26 cellular contexts compared by ENCODE assay signal in genomic region chr14:39055786-39056474, GRCh38. TPM values are rescaled to one million over a fixed set of nuclear protein-coding genes. Genes with fewer than 3 reads are reported as not detected.
A peak's percentile ranks its signal among the peaks of the same experiment; 100 is the strongest.
DNase-seq lines count a peak whose midpoint lies in the region; ATAC-seq, FAIRE-seq and TF ChIP-seq lines count a peak whose summit lies in the region.
"Had no signal": no experiment of that assay in that cellular context is flagged by ENCODE, and none has a peak within 500 bp of the region (broad histone marks: within the 10 kb centered on the region; RNA-seq: fewer than 3 reads in every experiment).

No MANE protein-coding gene starts in this region.

- BruUV-seq in GM12878 (replicated peaks; lab: Mats Ljungman, UMichigan), result no TSS peak

- peak in 2 of 3 experiments; percentile 3 to 13 for DNase-seq in NCI-H1417 (lab: John Stamatoyannopoulos, UW)
- no peak for DNase-seq in NCI-H1417 treated with DMSO at 0.1 percent for 48 hours (lab: John Stamatoyannopoulos, UW)
- peak; percentile 14 for DNase-seq in HT1080 (ENCODE audit: low read depth)
- no peak for DNase-seq in GM12878 (ENCODE audit: low read depth, low spot score)
- peak; percentile 36 for DNase-seq in mesendoderm
- DNase-seq in NCI-H748 treated with DMSO at 0.1 percent for 48 hours (lab: John Stamatoyannopoulos, UW), result no peak
- no peak for DNase-seq in Right ventricle myocardium inferior (ENCODE audit: missing footprints)
- no peak for DNase-seq in natural killer cell
- DNase-seq: activated B cell treated with CpG ODN at 0.5 μM for 24 hours; activated CD4-positive, alpha-beta T cell treated with anti-CD3 and anti-CD28 coated beads, Interleukin-2, amount 50 U/mL, for 4 hours; activated naive CD8-positive, alpha-beta T cell treated with anti-CD3 and anti-CD28 coated beads for 36 hours; COR-L47; EL; head of caudate nucleus; left cardiac atrium; mesenchymal stem cell; NCI-H1092; NCI-H2029; NCI-H2227 treated with DMSO at 0.1 percent for 48 hours; NCI-H774; nucleus accumbens; PC-3; SHP77 treated with DMSO at 0.1 percent for 48 hours; transverse colon had no signal

- no peak for TF ChIP-seq EP300 in GM12878 (IDR thresholded peaks at IDR 0.05; ENCODE audit: borderline replicate concordance in 1 of 2, control insufficient read depth in 1 of 2, low read depth in 2 of 2, low read length in 2 of 2)

- peaks cover 34% of the 10 kb centered on the region for H3K36me3 Mint-ChIP-seq in natural killer cell

- peaks cover 4 to 44% of the 10 kb centered on the region in 2 experiments for H3K36me3 ChIP-seq in GM12878 (ENCODE audit: control insufficient read depth in 2 of 2, insufficient read depth in 2 of 2, low read length in 1 of 2)
- H3K36me3 ChIP-seq in mesendoderm (ENCODE audit: control insufficient read depth, insufficient read depth, low read length), result peaks cover 12% of the 10 kb centered on the region

- no peak overlapping the region for H3K27ac Mint-ChIP-seq in natural killer cell
- H3K27ac Mint-ChIP-seq: activated B cell treated with CpG ODN at 0.5 μM for 24 hours; activated naive CD8-positive, alpha-beta T cell treated with anti-CD3 and anti-CD28 coated beads for 36 hours had no signal

- no peak overlapping the region for H2AK5ac ChIP-seq in mesendoderm (ENCODE audit: low read length)

- no peak overlapping the region for H3K4me2 ChIP-seq in GM12878 (ENCODE audit: control insufficient read depth, insufficient read depth)
- no peak overlapping the region for H3K4me2 ChIP-seq in mesendoderm (ENCODE audit: low read length)

- H3K4me1 Mint-ChIP-seq in natural killer cell, result no peaks in the 10 kb centered on the region
- H3K4me1 Mint-ChIP-seq: activated naive CD8-positive, alpha-beta T cell treated with anti-CD3 and anti-CD28 coated beads for 36 hours; central memory CD8-positive, alpha-beta T cell had no signal

- H3K9me3 ChIP-seq in GM12878 (replicated peaks; ENCODE audit: control insufficient read depth, insufficient read depth, low read length), result peaks cover 20% of the 10 kb centered on the region

- 87% methylated on average over 10 of the region's 10 CpGs for WGBS in GM12878 (ENCODE audit: insufficient coverage, insufficient replicate concordance, low lambda C conversion rate, missing lambda C conversion rate)
- no CpG with 5 or more reads among the region's 10 CpGs for WGBS in mesendoderm (ENCODE audit: extremely low coverage, insufficient coverage, low lambda C conversion rate)

- RAD21 ChIA-PET in GM12878 (lab: Charles Lee; ENCODE audit: unreplicated experiment), result no interaction called here

- H3K9ac ChIP-seq in GM12878 (ENCODE audit: control insufficient read depth, insufficient read depth, low read length), result no peak overlapping the region
- no peak overlapping the region for H3K9ac ChIP-seq in mesendoderm (ENCODE audit: low read length)

- H3K27ac ChIP-seq in GM12878 (ENCODE audit: control insufficient read depth, insufficient read depth) (no peak overlapping the region), mesendoderm (ENCODE audit: low read depth, low read length) (no peak overlapping the region)
- H3K27ac ChIP-seq: transverse colon had no signal

- H3K79me2 ChIP-seq in GM12878 (ENCODE audit: control insufficient read depth, insufficient read depth, low read length), result no peaks in the 10 kb centered on the region
- no peaks in the 10 kb centered on the region for H3K79me2 ChIP-seq in mesendoderm (ENCODE audit: control insufficient read depth, insufficient read depth, low read length)

- no peak overlapping the region for H2BK15ac ChIP-seq in mesendoderm (replicated peaks; ENCODE audit: low read depth)

- no peak for FAIRE-seq in GM12878 (lab: Jason Lieb, UNC)
- FAIRE-seq: endothelial cell of umbilical vein had no signal

- in situ Hi-C loops in GM12878 (cut with MboI), result no loop called here

- H3K56ac ChIP-seq in mesendoderm (ENCODE audit: low read length), result no peak overlapping the region

- ATAC-seq in GM12878 (no peak), Right ventricle myocardium inferior (no peak), natural killer cell (no peak)
- ATAC-seq: left cardiac atrium, PC-3 had no signal

- H2BK120ac ChIP-seq in mesendoderm (ENCODE audit: low read depth, low read length), result no peak overlapping the region

- no peaks in the 10 kb centered on the region for H3K27me3 Mint-ChIP-seq in natural killer cell (ENCODE audit: low read depth in 2 of 2)
- H3K27me3 Mint-ChIP-seq: activated B cell treated with CpG ODN at 0.5 μM for 24 hours; activated naive CD8-positive, alpha-beta T cell treated with anti-CD3 and anti-CD28 coated beads for 36 hours; central memory CD8-positive, alpha-beta T cell had no signal

- SMC1A ChIA-PET in GM12878 (lab: Charles Lee; ENCODE audit: uncharacterized antibody, unreplicated experiment), result interaction anchor here (0.7 to 1.1 kb wide), 2 partner anchors 19 to 42 kb away, joined by 3 to 4 read pairs; no protein-coding TSS in a partner anchor

- TF ChIP-seq POLR2A in GM12878 (IDR thresholded peaks at IDR 0.05; ENCODE audit: low read depth, low read length), result no peak

- no peaks in the 10 kb centered on the region for H3K27me3 ChIP-seq in GM12878 (replicated peaks in 1 of 2; ENCODE audit: control insufficient read depth in 2 of 2, insufficient read depth in 2 of 2, low read length in 1 of 2)
- H3K27me3 ChIP-seq in mesendoderm (ENCODE audit: insufficient read depth, low read length, poor library complexity), result no peaks in the 10 kb centered on the region
- H3K27me3 ChIP-seq: transverse colon had no signal

- no peak overlapping the region for H4K8ac ChIP-seq in mesendoderm (ENCODE audit: low read depth, low read length)

- H3K4ac ChIP-seq in mesendoderm (ENCODE audit: low read depth, low read length), result no peak overlapping the region

- H4K5ac ChIP-seq in mesendoderm (ENCODE audit: low read length), result no peak overlapping the region

- POLR2A ChIA-PET in GM12878 (lab: Charles Lee), result no interaction called here

- H3K4me1 ChIP-seq in GM12878 (ENCODE audit: control insufficient read depth, insufficient read depth, low read length) (peaks cover 2% of the 10 kb centered on the region; the same call in 1 of the 2 replicates), mesendoderm (ENCODE audit: control insufficient read depth, low read depth, low read length) (no peaks in the 10 kb centered on the region)
- H3K4me1 ChIP-seq: transverse colon had no signal

- no peak overlapping the region for H3K4me3 Mint-ChIP-seq in natural killer cell
- H3K4me3 Mint-ChIP-seq: activated B cell treated with CpG ODN at 0.5 μM for 24 hours; activated naive CD8-positive, alpha-beta T cell treated with anti-CD3 and anti-CD28 coated beads for 36 hours; central memory CD8-positive, alpha-beta T cell had no signal

- H4K20me1 ChIP-seq in GM12878 (ENCODE audit: control insufficient read depth, insufficient read depth), result no peaks in the 10 kb centered on the region

- CTCF ChIA-PET in GM12878 (lab: Yijun Ruan, JAX), result interaction anchor here (2.1 kb wide), 1 partner anchor 21 kb away, joined by 6 read pairs; no protein-coding TSS in a partner anchor

- intact Hi-C loops in GM12878 (cut with micrococcal nuclease; ENCODE audit: unreplicated experiment), result no loop called here
- intact Hi-C loops in Right ventricle myocardium inferior (cut with DNase I), result no loop called here
- intact Hi-C loops in natural killer cell (cut with micrococcal nuclease), result no loop called here

- no peaks in the 10 kb centered on the region for H3K79me1 ChIP-seq in mesendoderm (ENCODE audit: low read length)

- H2BK5ac ChIP-seq in mesendoderm (ENCODE audit: low read length), result no peak overlapping the region

- H3K9me3 Mint-ChIP-seq in natural killer cell, result peaks cover 0 to 2% of the 10 kb centered on the region in 2 donors
- H3K9me3 Mint-ChIP-seq: activated B cell treated with CpG ODN at 0.5 μM for 24 hours; central memory CD8-positive, alpha-beta T cell had no signal

- H2AFZ ChIP-seq in GM12878 (ENCODE audit: control insufficient read depth, low read depth, low read length), result no peak overlapping the region

- H3K18ac ChIP-seq in mesendoderm (ENCODE audit: low read length), result no peak overlapping the region

- no peak overlapping the region for H3K4me3 ChIP-seq in GM12878
- H3K4me3 ChIP-seq in mesendoderm (ENCODE audit: low read length), result peak overlapping the region; percentile 8
- H3K4me3 ChIP-seq: transverse colon had no signal

- TF ChIP-seq CTCF in GM12878 (IDR thresholded peaks at IDR 0.05 in 2 of 3, conservative IDR thresholded peaks at IDR 0.05 in 1 of 3; ENCODE audit: control insufficient read depth in 2 of 3, extremely low read depth in 1 of 3, insufficient read depth in 1 of 3, low read depth in 3 of 3, low read length in 3 of 3) (no peak), natural killer cell (IDR thresholded peaks at IDR 0.05) (no peak)

- TF ChIP-seq RAD21 in GM12878 (IDR thresholded peaks at IDR 0.05; ENCODE audit: insufficient read depth, low read depth, low read length), result no peak

- H3K23ac ChIP-seq in mesendoderm (ENCODE audit: low read length), result no peak overlapping the region

RNA-seq across cellular contexts. Expression of gene SEC23A, which starts 47.1 kb away (rescaled TPM):
- total RNA-seq in HT1080 (2014; rRNA removed; shearing (Covaris generic)), result 95.6 and 108 TPM in 2 replicates
- polyA plus RNA-seq in HT1080 (2015; cell fraction: cytosol; rRNA removed), result 54.1 and 68.1 TPM in 2 replicates
- polyA plus RNA-seq in HT1080 (2015; cell fraction: nucleus; rRNA removed), result 62.1 and 63.4 TPM in 2 replicates
- 140 and 163 TPM in 2 replicates for total RNA-seq in GM12878 (2013; cell fraction: nucleolus; rRNA removed)
- total RNA-seq in GM12878 (2014; rRNA removed) (42.9 and 50.0 TPM in 2 replicates), GM12878 (2014; rRNA removed; fragmentation: Illumina TruSeq; extraction: Trizol) (49.8 and 58.8 TPM in 2 replicates), GM12878 (2021) (34.2 and 37.4 TPM in 2 replicates), Right ventricle myocardium inferior (86.0 TPM), natural killer cell (10 to 100 TPM; 61.3 to 75.5 (median 67.8) TPM)
- 15.2 TPM for polyA plus RNA-seq in GM12878 (2011; ENCODE audit: low read depth)
- polyA plus RNA-seq in GM12878 (2011; rRNA removed) (63.8 and 107 TPM in 2 replicates), GM12878 (2014; fragmentation: Illumina TruSeq; extraction: Trizol) (28.4 and 35.8 TPM in 2 replicates), GM12878 (2014; fragmentation: Nextera tagmentation; extraction: Ambion mirVana) (10 to 100 TPM; 13.6 to 15.2 TPM), GM12878 (2014; rRNA removed) (19.0 and 26.7 TPM in 2 replicates), GM12878 (2016; fragmentation: Nextera tagmentation; extraction: Ambion mirVana) (10 to 100 TPM; 40.3 to 42.1 TPM)
- 31.9 and 51.1 TPM in 2 replicates for polyA plus RNA-seq in GM12878 (2011; cell fraction: cytosol; rRNA removed)
- polyA plus RNA-seq in GM12878 (2011; cell fraction: nucleus; rRNA removed), result 26.5 and 34.9 TPM in 2 replicates
- polyA plus RNA-seq in GM12878 (2012), result 23.7 and 25.3 TPM in 2 replicates
- 110 and 139 TPM in 2 replicates for polyA minus RNA-seq in GM12878 (2011; rRNA and poly(A)+ RNA removed)
- 51.1 and 56.1 TPM in 2 replicates for polyA minus RNA-seq in GM12878 (2011; cell fraction: cytosol; rRNA and poly(A)+ RNA removed)
- polyA minus RNA-seq in GM12878 (2011; cell fraction: nucleus; rRNA and poly(A)+ RNA removed), result 49.6 and 69.8 TPM in 2 replicates
- polyA plus RNA-seq in mesendoderm (2013, experiment 1 of 2), result 28.2 TPM
- 26.7 TPM for polyA plus RNA-seq in mesendoderm (2013, experiment 2 of 2)

RNA-seq across cellular contexts. Expression of gene GEMIN2, which starts 58.2 kb away (rescaled TPM):
- total RNA-seq in HT1080 (2014; rRNA removed; shearing (Covaris generic)), result 34.5 and 36.2 TPM in 2 replicates
- 23.2 and 29.0 TPM in 2 replicates for polyA plus RNA-seq in HT1080 (2015; cell fraction: cytosol; rRNA removed)
- 36.6 and 37.7 TPM in 2 replicates for polyA plus RNA-seq in HT1080 (2015; cell fraction: nucleus; rRNA removed)
- total RNA-seq in GM12878 (2013; cell fraction: nucleolus; rRNA removed), result 35.1 and 36.7 TPM in 2 replicates
- total RNA-seq in GM12878 (2014; rRNA removed), result 38.0 and 44.4 TPM in 2 replicates
- total RNA-seq in GM12878 (2014; rRNA removed; fragmentation: Illumina TruSeq; extraction: Trizol), result 37.4 and 38.8 TPM in 2 replicates
- 25.9 and 28.4 TPM in 2 replicates for total RNA-seq in GM12878 (2021)
- polyA plus RNA-seq in GM12878 (2011; ENCODE audit: low read depth), result 11.8 TPM
- 45.0 and 67.0 TPM in 2 replicates for polyA plus RNA-seq in GM12878 (2011; rRNA removed)
- polyA plus RNA-seq in GM12878 (2011; cell fraction: cytosol; rRNA removed), result 24.2 TPM in 2 replicates
- 24.0 and 37.2 TPM in 2 replicates for polyA plus RNA-seq in GM12878 (2011; cell fraction: nucleus; rRNA removed)
- 21.1 and 23.5 TPM in 2 replicates for polyA plus RNA-seq in GM12878 (2012)
- 37.3 and 38.0 TPM in 2 replicates for polyA plus RNA-seq in GM12878 (2014; fragmentation: Illumina TruSeq; extraction: Trizol)
- polyA plus RNA-seq in GM12878 (2014; fragmentation: Nextera tagmentation; extraction: Ambion mirVana), result 10 to 100 TPM; 51.5 to 69.3 TPM
- 32.0 and 48.3 TPM in 2 replicates for polyA plus RNA-seq in GM12878 (2014; rRNA removed)
- 10 to 100 TPM; 47.3 to 52.6 TPM for polyA plus RNA-seq in GM12878 (2016; fragmentation: Nextera tagmentation; extraction: Ambion mirVana)
- polyA minus RNA-seq in GM12878 (2011; rRNA and poly(A)+ RNA removed), result 13.7 and 13.8 TPM in 2 replicates
- polyA minus RNA-seq in GM12878 (2011; cell fraction: cytosol; rRNA and poly(A)+ RNA removed), result 6.4 and 8.5 TPM in 2 replicates
- polyA minus RNA-seq in GM12878 (2011; cell fraction: nucleus; rRNA and poly(A)+ RNA removed), result 10.9 and 14.5 TPM in 2 replicates
- 15.5 TPM for polyA plus RNA-seq in mesendoderm (2013, experiment 1 of 2)
- 16.2 TPM for polyA plus RNA-seq in mesendoderm (2013, experiment 2 of 2)
- 7.0 TPM for total RNA-seq in Right ventricle myocardium inferior
- 10 to 100 TPM in 1 of 3 donors, 1 to 10 TPM in 2; 8.4 to 12.8 (median 10.0) TPM for total RNA-seq in natural killer cell

Comparison
In these comparisons a context has a peak if more than half of its experiments do, and no peak if none do; other contexts are left out.
1. DNase-seq: peak in NCI-H1417 (2 of 3), HT1080 (single experiment) and mesendoderm (single experiment); none in NCI-H1417 treated with DMSO at 0.1 percent for 48 hours (single experiment), GM12878 (single experiment), NCI-H748 treated with DMSO at 0.1 percent for 48 hours (single experiment), Right ventricle myocardium inferior (single experiment) and natural killer cell (single experiment).